Comparison of ENCODE assay signal across 1 cellular context in the genomic region with DNA sequence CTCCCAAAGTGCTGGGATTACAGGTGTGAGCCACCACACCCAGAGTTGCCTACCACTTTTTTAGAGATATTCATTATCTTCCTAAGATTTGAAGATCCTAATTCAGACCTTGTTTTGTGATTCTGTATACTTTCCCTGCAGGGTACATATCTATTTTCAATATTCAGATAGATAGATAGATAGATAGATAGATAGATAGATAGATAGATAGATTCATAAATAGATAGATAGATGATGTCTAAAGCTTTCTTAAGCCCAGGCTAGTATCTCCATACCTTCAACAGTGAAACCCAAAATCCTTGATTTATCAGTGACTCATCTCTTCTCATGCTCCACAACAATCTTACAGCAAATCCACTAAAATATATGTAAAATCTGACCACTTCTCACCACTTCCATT.
TF ChIP-seq lines count a peak whose summit lies in the region.

No MANE protein-coding gene starts in this region.

TF ChIP-seq in WTC11, 78 proteins besides CTCF, POLR2A, EP300 and RAD21 (continued from another document):
- TF ChIP-seq, protein P1, sequence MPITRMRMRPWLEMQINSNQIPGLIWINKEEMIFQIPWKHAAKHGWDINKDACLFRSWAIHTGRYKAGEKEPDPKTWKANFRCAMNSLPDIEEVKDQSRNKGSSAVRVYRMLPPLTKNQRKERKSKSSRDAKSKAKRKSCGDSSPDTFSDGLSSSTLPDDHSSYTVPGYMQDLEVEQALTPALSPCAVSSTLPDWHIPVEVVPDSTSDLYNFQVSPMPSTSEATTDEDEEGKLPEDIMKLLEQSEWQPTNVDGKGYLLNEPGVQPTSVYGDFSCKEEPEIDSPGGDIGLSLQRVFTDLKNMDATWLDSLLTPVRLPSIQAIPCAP (CRISPR knock-in tag; IDR thresholded peaks at IDR 0.05): no peak
